In genomic region chr17:49904904-49905303, GRCh38 we compare ENCODE assay signal across 1 cellular context.
TF ChIP-seq lines count a peak whose summit lies in the region.

No MANE protein-coding gene starts in this region.

TF ChIP-seq in HepG2, 621 proteins besides CTCF, POLR2A, EP300 and RAD21:
- TF ChIP-seq GLMP (CRISPR knock-in tag; IDR thresholded peaks at IDR 0.05; ENCODE audit: borderline replicate concordance) = no peak
- no peak for TF ChIP-seq CERS6 (CRISPR knock-in tag; IDR thresholded peaks at IDR 0.05)
- TF ChIP-seq RFXAP (CRISPR knock-in tag; IDR thresholded peaks at IDR 0.05; ENCODE audit: borderline replicate concordance) = no peak
- no peak for TF ChIP-seq ZNF709 (CRISPR knock-in tag; IDR thresholded peaks at IDR 0.05)
- no peak for TF ChIP-seq TBP (CRISPR knock-in tag; IDR thresholded peaks at IDR 0.05)
- TF ChIP-seq ZKSCAN1 (IDR thresholded peaks at IDR 0.05; ENCODE audit: low read length) = peak; percentile 77
TF ChIP-seq in HepG2: peak in this region for 1.
